ENCODE assay signal across 9 cellular contexts in genomic region chr14:58749066-58749669, GRCh38.
A peak's percentile ranks its signal among the peaks of the same experiment; 100 is the strongest.
DNase-seq lines count a peak whose midpoint lies in the region; ATAC-seq and TF ChIP-seq lines count a peak whose summit lies in the region.
"Had no signal": no experiment of that assay in that cellular context is flagged by ENCODE, and none has a peak within 500 bp of the region (broad histone marks: within the 10 kb centered on the region; RNA-seq: fewer than 3 reads in every experiment).

No MANE protein-coding gene starts in this region.

- H3K36me3 Mint-ChIP-seq in CD8-positive, alpha-beta memory T cell, result no peaks in the 10 kb centered on the region
- no peaks in the 10 kb centered on the region for H3K36me3 Mint-ChIP-seq in natural killer cell

- intact Hi-C loops in natural killer cell (cut with micrococcal nuclease), result no loop called here
- intact Hi-C loops in vagina (cut with DNase I), result no loop called here

- no peaks in the 10 kb centered on the region for H3K36me3 ChIP-seq in CD8-positive, alpha-beta memory T cell (ENCODE audit: insufficient read depth, low read length)
- no peaks in the 10 kb centered on the region for H3K36me3 ChIP-seq in vagina

- H3K9me3 ChIP-seq in CD8-positive, alpha-beta memory T cell (ENCODE audit: low read length), result no peaks in the 10 kb centered on the region
- H3K9me3 ChIP-seq in vagina, result no peaks in the 10 kb centered on the region

- peak overlapping the region in 1 of 8 donors; percentile 43 for H3K27ac Mint-ChIP-seq in CD8-positive, alpha-beta memory T cell
- peak overlapping the region in 1 of 2 donors; percentile 78 for H3K27ac Mint-ChIP-seq in natural killer cell

- H3K4me1 ChIP-seq in CD8-positive, alpha-beta memory T cell (ENCODE audit: insufficient read depth, low read length), result no peaks in the 10 kb centered on the region
- H3K4me1 ChIP-seq in vagina, result peaks cover 38% of the 10 kb centered on the region

- ATAC-seq in GM18520 (IDR thresholded peaks at IDR 0.05; ENCODE audit: unreplicated experiment), result peak; percentile 94
- ATAC-seq in HG02884 (IDR thresholded peaks at IDR 0.05; ENCODE audit: unreplicated experiment), result peak; percentile 81
- ATAC-seq in natural killer cell, result peak; percentile 63 to 79 (median 74)

- no peaks in the 10 kb centered on the region for H3K9me3 Mint-ChIP-seq in CD8-positive, alpha-beta memory T cell
- H3K9me3 Mint-ChIP-seq in natural killer cell, result no peaks in the 10 kb centered on the region
- H3K9me3 Mint-ChIP-seq: neural crest cell had no signal

- no peak for TF ChIP-seq CTCF in natural killer cell (IDR thresholded peaks at IDR 0.05)
- TF ChIP-seq CTCF in vagina (IDR thresholded peaks at IDR 0.05), result no peak

- no peak for DNase-seq in CD8-positive, alpha-beta memory T cell
- DNase-seq in NCI-H187 treated with DMSO at 0.1 percent for 48 hours (lab: John Stamatoyannopoulos, UW) (peak; percentile 95), astrocyte of the hippocampus (ENCODE audit: low read depth, low spot score) (peak; percentile 95), natural killer cell (no peak), OCI-M2 (lab: John Stamatoyannopoulos, UW; ENCODE audit: unreplicated experiment) (no peak), vagina (ENCODE audit: extremely low spot score in 2 of 2) (no peak)

- H3K4me3 Mint-ChIP-seq in CD8-positive, alpha-beta memory T cell, result peak overlapping the region in 3 of 7 donors; percentile 19 to 52 (median 27)
- H3K4me3 Mint-ChIP-seq in natural killer cell, result no peak overlapping the region
- H3K4me3 Mint-ChIP-seq: neural crest cell had no signal

- CTCF ChIA-PET in CD8-positive, alpha-beta memory T cell (lab: Charles Lee), result no interaction called here

- no peak for TF ChIP-seq POLR2A in vagina (IDR thresholded peaks at IDR 0.05)

- H3K4me3 ChIP-seq in CD8-positive, alpha-beta memory T cell (ENCODE audit: low read length), result peak overlapping the region; percentile 4
- no peak overlapping the region for H3K4me3 ChIP-seq in vagina

- no peaks in the 10 kb centered on the region for H3K27me3 ChIP-seq in CD8-positive, alpha-beta memory T cell (ENCODE audit: insufficient read depth, low read length, poor library complexity, severe bottlenecking)
- H3K27me3 ChIP-seq in vagina, result no peaks in the 10 kb centered on the region

- POLR2A ChIA-PET in CD8-positive, alpha-beta memory T cell (lab: Charles Lee), result no interaction called here

- H3K4me1 Mint-ChIP-seq in CD8-positive, alpha-beta memory T cell, result peaks cover 0 to 9% (median 8%) of the 10 kb centered on the region in 3 donors
- H3K4me1 Mint-ChIP-seq in natural killer cell, result peaks cover 8 to 10% of the 10 kb centered on the region in 2 donors
- H3K4me1 Mint-ChIP-seq: neural crest cell had no signal

- H3K27ac ChIP-seq in CD8-positive, alpha-beta memory T cell (ENCODE audit: low read depth, low read length), result no peak overlapping the region
- H3K27ac ChIP-seq in vagina, result no peak overlapping the region

- peaks cover 11 to 13% of the 10 kb centered on the region in 2 donors for H3K27me3 Mint-ChIP-seq in CD8-positive, alpha-beta memory T cell
- H3K27me3 Mint-ChIP-seq in natural killer cell (ENCODE audit: low read depth in 2 of 2), result no peaks in the 10 kb centered on the region

Comparison
In these comparisons a context has a peak if more than half of its experiments do, and no peak if none do; other contexts are left out.
1. DNase-seq: peak in NCI-H187 treated with DMSO at 0.1 percent for 48 hours (single experiment) and astrocyte of the hippocampus (single experiment); none in CD8-positive, alpha-beta memory T cell (0 of 5), natural killer cell (single experiment), OCI-M2 (single experiment) and vagina (0 of 2).
2. Peak in every context shown above with its lines, with median percentiles within 50 percentile points of each other: ATAC-seq.